Comparison of ENCODE assay signal across 15 cellular contexts in genomic region chr2:54207666-54208195, GRCh38. TPM values are rescaled to one million over a fixed set of nuclear protein-coding genes. Genes with fewer than 3 reads are reported as not detected.
DNase-seq lines count a peak whose midpoint lies in the region; TF ChIP-seq lines count a peak whose summit lies in the region.
"Had no signal": no experiment of that assay in that cellular context is flagged by ENCODE, and none has a peak within 500 bp of the region (broad histone marks: within the 10 kb centered on the region; RNA-seq: fewer than 3 reads in every experiment).

No MANE protein-coding gene starts in this region.

- H3K4me3 Mint-ChIP-seq in MCF 10A (ENCODE audit: unreplicated experiment) (no peak overlapping the region), mesothelial cell of epicardium (no peak overlapping the region)
- H3K4me3 Mint-ChIP-seq: activated CD4-positive, alpha-beta T cell treated with anti-CD3 and anti-CD28 coated beads for 36 hours; H9; IgD-negative memory B cell had no signal

- H3K4me1 Mint-ChIP-seq in MCF 10A (ENCODE audit: insufficient read depth, unreplicated experiment) (peaks cover 20% of the 10 kb centered on the region), mesothelial cell of epicardium (peaks cover 30% of the 10 kb centered on the region)

- no peaks in the 10 kb centered on the region for H3K9me3 Mint-ChIP-seq in MCF 10A (ENCODE audit: unreplicated experiment)
- H3K9me3 Mint-ChIP-seq in mesothelial cell of epicardium, result peaks cover 5% of the 10 kb centered on the region
- H3K9me3 Mint-ChIP-seq: H9 had no signal

- TF ChIP-seq CTCF in breast epithelium (IDR thresholded peaks at IDR 0.05) (no peak), MCF 10A (IDR thresholded peaks at IDR 0.05; ENCODE audit: unreplicated experiment) (no peak), fibroblast of pulmonary artery (IDR thresholded peaks at IDR 0.05; ENCODE audit: low read length, missing control alignments) (no peak), mesothelial cell of epicardium (IDR thresholded peaks at IDR 0.05; ENCODE audit: unreplicated experiment) (no peak), vagina (IDR thresholded peaks at IDR 0.05) (no peak)

- H3K4me1 ChIP-seq in breast epithelium, result no peaks in the 10 kb centered on the region
- peaks cover 27% of the 10 kb centered on the region for H3K4me1 ChIP-seq in vagina

- intact Hi-C loops in breast epithelium (cut with DNase I; ENCODE audit: low total_unique reads) (no loop called here), MCF 10A (cut with micrococcal nuclease) (no loop called here), vagina (cut with DNase I) (no loop called here)

- no peak for DNase-seq in breast epithelium (ENCODE audit: low spot score in 2 of 2)
- no peak for DNase-seq in MCF 10A (ENCODE audit: unreplicated experiment)
- DNase-seq in fibroblast of pulmonary artery (ENCODE audit: low read depth), result peak; percentile 92
- no peak for DNase-seq in mesothelial cell of epicardium (ENCODE audit: low spot score in 2 of 2, unreplicated experiment in 2 of 2)
- DNase-seq in vagina (ENCODE audit: extremely low spot score in 2 of 2), result no peak
- DNase-seq in HEK293T (ENCODE audit: extremely low spot score), result no peak
- DNase-seq in activated CD4-positive, alpha-beta T cell treated with anti-CD3 and anti-CD28 coated beads for 1 hour, result no peak
- DNase-seq in NCI-H2081 (lab: John Stamatoyannopoulos, UW), result no peak
- DNase-seq: activated CD4-positive, alpha-beta T cell treated with anti-CD3 and anti-CD28 coated beads for 36 hours; cortex of kidney; H9; NCI-H2029; transverse colon had no signal

- CTCF ChIA-PET in MCF 10A (lab: Yijun Ruan, JAX), result interaction anchor here (0.6 to 0.7 kb wide), 4 partner anchors 37 to 499 kb away, joined by 3 to 5 read pairs (median 4); no protein-coding TSS in a partner anchor
- CTCF ChIA-PET in HEK293T (lab: Yijun Ruan, JAX), result no interaction called here

- H3K27ac ChIP-seq in breast epithelium, result peak overlapping the region; percentile 28 to 40
- H3K27ac ChIP-seq in vagina, result peak overlapping the region; percentile 41

- no peak overlapping the region for H3K4me3 ChIP-seq in breast epithelium
- H3K4me3 ChIP-seq in fibroblast of pulmonary artery (replicated peaks; ENCODE audit: low read depth, low read length), result no peak overlapping the region
- no peak overlapping the region for H3K4me3 ChIP-seq in vagina
- H3K4me3 ChIP-seq: transverse colon had no signal

- H3K36me3 Mint-ChIP-seq in MCF 10A (ENCODE audit: insufficient read depth, unreplicated experiment), result no peaks in the 10 kb centered on the region
- no peaks in the 10 kb centered on the region for H3K36me3 Mint-ChIP-seq in mesothelial cell of epicardium
- H3K36me3 Mint-ChIP-seq: IgD-negative memory B cell had no signal

- no peak for TF ChIP-seq POLR2A in breast epithelium (IDR thresholded peaks at IDR 0.05)
- no peak for TF ChIP-seq POLR2A in vagina (IDR thresholded peaks at IDR 0.05)

- BruUV-seq in MCF 10A (replicated peaks; lab: Mats Ljungman, UMichigan), result no TSS peak

- H3K27me3 ChIP-seq in breast epithelium (no peaks in the 10 kb centered on the region), vagina (no peaks in the 10 kb centered on the region)
- H3K27me3 ChIP-seq: transverse colon had no signal

- H3K9me3 ChIP-seq in breast epithelium (no peaks in the 10 kb centered on the region), vagina (no peaks in the 10 kb centered on the region)
- H3K9me3 ChIP-seq: transverse colon had no signal

- H3K36me3 ChIP-seq in breast epithelium (no peaks in the 10 kb centered on the region), vagina (no peaks in the 10 kb centered on the region)
- H3K36me3 ChIP-seq: transverse colon had no signal

- H3K27ac Mint-ChIP-seq in MCF 10A (ENCODE audit: low read depth, unreplicated experiment) (no peak overlapping the region), mesothelial cell of epicardium (peak overlapping the region; percentile 91)
- H3K27ac Mint-ChIP-seq: activated CD4-positive, alpha-beta T cell treated with anti-CD3 and anti-CD28 coated beads for 36 hours; H9; IgD-negative memory B cell had no signal

- H3K27me3 Mint-ChIP-seq in MCF 10A (ENCODE audit: insufficient read depth, unreplicated experiment), result no peaks in the 10 kb centered on the region
- H3K27me3 Mint-ChIP-seq in mesothelial cell of epicardium (ENCODE audit: low read depth), result no peaks in the 10 kb centered on the region
- H3K27me3 Mint-ChIP-seq: activated CD4-positive, alpha-beta T cell treated with anti-CD3 and anti-CD28 coated beads for 36 hours; IgD-negative memory B cell had no signal

- POLR2A ChIA-PET in MCF 10A (lab: Yijun Ruan, JAX), result interaction anchor here (0.6 to 1.0 kb wide), 4 partner anchors 8 to 253 kb away, joined by 3 to 4 read pairs (median 3); no protein-coding TSS in a partner anchor
- POLR2A ChIA-PET in HEK293T (lab: Yijun Ruan, JAX), result no interaction called here

TF ChIP-seq in HEK293T, 16 proteins besides CTCF, POLR2A, EP300 and RAD21:
- no peak for TF ChIP-seq SUZ12 (IDR thresholded peaks at IDR 0.05)

RNA-seq across cellular contexts. Expression of gene TSPYL6, which starts 48.3 kb away (rescaled TPM):
- total RNA-seq in breast epithelium (not detected), MCF 10A (2022) (not detected in 2 replicates), mesothelial cell of epicardium (not detected in 3 replicates), vagina (not detected)
- total RNA-seq: activated CD4-positive, alpha-beta T cell treated with anti-CD3 and anti-CD28 coated beads for 36 hours; H9; renal cortical epithelial cell; transverse colon had no signal
